14 cellular contexts compared by ENCODE assay signal in the genomic region with DNA sequence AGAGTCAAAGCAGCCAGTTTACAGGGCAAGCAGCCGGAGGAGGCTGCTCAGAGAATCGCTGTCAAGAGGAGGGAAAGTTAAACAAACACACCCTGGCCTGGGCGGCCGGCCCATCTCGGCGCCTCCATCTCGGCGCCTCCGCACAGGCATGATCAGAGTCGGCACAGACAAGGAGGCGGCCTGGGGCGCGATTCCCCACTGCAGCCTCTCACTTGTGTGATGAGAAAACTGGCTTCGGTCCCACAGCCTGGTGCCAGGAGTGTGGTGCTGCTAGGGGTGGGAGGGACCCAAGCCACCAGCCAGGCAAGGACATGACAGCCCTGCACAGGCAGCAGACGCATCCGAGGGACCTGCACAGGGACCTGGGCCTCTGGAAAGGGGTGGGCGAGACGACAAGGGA. TPM values are rescaled to one million over a fixed set of nuclear protein-coding genes. Genes with fewer than 3 reads are reported as not detected.
A peak's percentile ranks its signal among the peaks of the same experiment; 100 is the strongest.
DNase-seq lines count a peak whose midpoint lies in the region; ATAC-seq and TF ChIP-seq lines count a peak whose summit lies in the region.
"Had no signal": no experiment of that assay in that cellular context is flagged by ENCODE, and none has a peak within 500 bp of the region (broad histone marks: within the 10 kb centered on the region; RNA-seq: fewer than 3 reads in every experiment).

No MANE protein-coding gene starts in this region.

- ATAC-seq in left cardiac atrium (peak; percentile 89 to 90), GM18502 (IDR thresholded peaks at IDR 0.05; ENCODE audit: poor library complexity, unreplicated experiment) (no peak)
- ATAC-seq: GM12878 had no signal

- DNase-seq in Peyer's patch (peak in 1 of 3 donors; percentile 64), left cardiac atrium (peak; percentile 81), spleen (no peak), SKM-1 (lab: John Stamatoyannopoulos, UW; ENCODE audit: unreplicated experiment) (no peak)
- DNase-seq in activated effector memory CD4-positive, alpha-beta T cell treated with Interleukin-2 at 50 U/mL for 16 hours, result no peak
- DNase-seq: activated naive CD4-positive, alpha-beta T cell treated with Interleukin-2 at 50 U/mL for 16 hours; CD8-positive, alpha-beta memory T cell; NCI-H2171 treated with DMSO at 0.1 percent for 48 hours; SHP77 treated with DMSO at 0.1 percent for 48 hours; stimulated activated CD4-positive, alpha-beta T cell treated with anti-CD3 and anti-CD28 coated beads, Interleukin-1b, Interleukin-23, amount 100 ng/mL, for 48 hours had no signal

- no peak overlapping the region for H3K9ac ChIP-seq in parathyroid adenoma

- no peaks in the 10 kb centered on the region for H3K9me3 ChIP-seq in HEK293 (ENCODE audit: control insufficient read depth, insufficient read depth, low read depth, low read length)
- H3K9me3 ChIP-seq in Peyer's patch, result no peaks in the 10 kb centered on the region
- H3K9me3 ChIP-seq in parathyroid adenoma (ENCODE audit: control insufficient read depth, low read length), result no peaks in the 10 kb centered on the region
- H3K9me3 ChIP-seq in spleen, result no peaks in the 10 kb centered on the region

- H3K4me1 ChIP-seq in HEK293 (ENCODE audit: control insufficient read depth, insufficient read depth, low read length) (no peaks in the 10 kb centered on the region), Peyer's patch (peaks cover 0 to 12% (median 0%) of the 10 kb centered on the region in 4 donors), parathyroid adenoma (no peaks in the 10 kb centered on the region), spleen (peaks cover 0 to 21% (median 11%) of the 10 kb centered on the region in 6 donors)

- TF ChIP-seq POLR2A in Peyer's patch (IDR thresholded peaks at IDR 0.05), result no peak
- TF ChIP-seq POLR2A in spleen (IDR thresholded peaks at IDR 0.05), result no peak

- CTCF ChIA-PET in HEK293 (lab: Yijun Ruan, JAX), result interaction anchor here (2.1 kb wide), 1 partner anchor 14 kb away, joined by 12 read pairs; no protein-coding TSS in a partner anchor

- no peak overlapping the region for H2AFZ ChIP-seq in parathyroid adenoma

- POLR2A ChIA-PET in HEK293 (lab: Yijun Ruan, JAX), result no interaction called here

- TF ChIP-seq CTCF in HEK293 (tag by site-specific recombination; IDR thresholded peaks at IDR 0.05) (no peak), Peyer's patch (IDR thresholded peaks at IDR 0.05) (no peak), parathyroid adenoma (IDR thresholded peaks at IDR 0.05) (no peak), spleen (IDR thresholded peaks at IDR 0.05 in 8 of 11, conservative IDR thresholded peaks at IDR 0.05 in 3 of 11) (no peak)

- intact Hi-C loops in left cardiac atrium (cut with DNase I), result no loop called here
- intact Hi-C loops in spleen (cut with DNase I; ENCODE audit: low total_unique reads), result no loop called here

- H3K27ac ChIP-seq in HEK293 (ENCODE audit: extremely low read depth, low read depth, low read length) (no peak overlapping the region), Peyer's patch (peak overlapping the region in 3 of 4 donors; percentile 42 to 67 (median 43)), parathyroid adenoma (peak overlapping the region; percentile 32), spleen (peak overlapping the region in 2 of 8 donors; percentile 14 to 16)

- H3K79me2 ChIP-seq in parathyroid adenoma, result peaks cover 13% of the 10 kb centered on the region

- H3K4me2 ChIP-seq in parathyroid adenoma (ENCODE audit: low read length), result no peak overlapping the region

- H3K36me3 ChIP-seq in HEK293 (ENCODE audit: control insufficient read depth in 2 of 2, insufficient read depth in 1 of 2, low read length in 2 of 2), result peaks cover 5 to 95% of the 10 kb centered on the region in 2 experiments
- H3K36me3 ChIP-seq in Peyer's patch, result peaks cover 0 to 85% (median 0%) of the 10 kb centered on the region in 3 donors
- no peaks in the 10 kb centered on the region for H3K36me3 ChIP-seq in parathyroid adenoma (ENCODE audit: control insufficient read depth, insufficient read depth, low read length)
- H3K36me3 ChIP-seq in spleen, result peaks cover 3 to 100% (median 86%) of the 10 kb centered on the region in 6 donors

- H3K27me3 ChIP-seq in Peyer's patch (no peaks in the 10 kb centered on the region), parathyroid adenoma (ENCODE audit: control insufficient read depth, insufficient read depth, low read length) (no peaks in the 10 kb centered on the region), spleen (replicated peaks in 1 of 7) (no peaks in the 10 kb centered on the region)

- H3K4me3 ChIP-seq in HEK293 (ENCODE audit: low read depth, low read length) (no peak overlapping the region), Peyer's patch (no peak overlapping the region), parathyroid adenoma (ENCODE audit: low read depth, low read length) (no peak overlapping the region), spleen (no peak overlapping the region)
- H3K4me3 ChIP-seq: GM12878 had no signal

- 75 to 96% (median 90%) methylated on average over 18 of the region's 18 CpGs for WGBS in spleen, 5 donors

TF ChIP-seq in HEK293, 187 proteins besides CTCF, POLR2A, EP300 and RAD21:
- TF ChIP-seq ZFHX2 (tag by site-specific recombination; conservative IDR thresholded peaks at IDR 0.05), result peak; percentile 46
- no peak for TF ChIP-seq ZNF132 (tag by site-specific recombination; IDR thresholded peaks at IDR 0.05; ENCODE audit: borderline replicate concordance)
- TF ChIP-seq, protein P1, sequence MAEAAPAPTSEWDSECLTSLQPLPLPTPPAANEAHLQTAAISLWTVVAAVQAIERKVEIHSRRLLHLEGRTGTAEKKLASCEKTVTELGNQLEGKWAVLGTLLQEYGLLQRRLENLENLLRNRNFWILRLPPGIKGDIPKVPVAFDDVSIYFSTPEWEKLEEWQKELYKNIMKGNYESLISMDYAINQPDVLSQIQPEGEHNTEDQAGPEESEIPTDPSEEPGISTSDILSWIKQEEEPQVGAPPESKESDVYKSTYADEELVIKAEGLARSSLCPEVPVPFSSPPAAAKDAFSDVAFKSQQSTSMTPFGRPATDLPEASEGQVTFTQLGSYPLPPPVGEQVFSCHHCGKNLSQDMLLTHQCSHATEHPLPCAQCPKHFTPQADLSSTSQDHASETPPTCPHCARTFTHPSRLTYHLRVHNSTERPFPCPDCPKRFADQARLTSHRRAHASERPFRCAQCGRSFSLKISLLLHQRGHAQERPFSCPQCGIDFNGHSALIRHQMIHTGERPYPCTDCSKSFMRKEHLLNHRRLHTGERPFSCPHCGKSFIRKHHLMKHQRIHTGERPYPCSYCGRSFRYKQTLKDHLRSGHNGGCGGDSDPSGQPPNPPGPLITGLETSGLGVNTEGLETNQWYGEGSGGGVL (tag by site-specific recombination; IDR thresholded peaks at IDR 0.05), result no peak
- no peak for TF ChIP-seq ZNF548 (tag by site-specific recombination; IDR thresholded peaks at IDR 0.05)
- TF ChIP-seq ZNF404 (tag by site-specific recombination; IDR thresholded peaks at IDR 0.05), result no peak
- peak; percentile 82 for TF ChIP-seq EGR2 (tag by site-specific recombination; IDR thresholded peaks at IDR 0.05; ENCODE audit: low read depth)
- no peak for TF ChIP-seq HOXD13 (CRISPR knock-in tag; IDR thresholded peaks at IDR 0.05; ENCODE audit: borderline replicate concordance)
- 0 out of 2 replicates have a peak, but pooled peaks have one; percentile 4 for TF ChIP-seq GLIS1 (tag by site-specific recombination; IDR thresholded peaks at IDR 0.05)
- TF ChIP-seq, protein P2, sequence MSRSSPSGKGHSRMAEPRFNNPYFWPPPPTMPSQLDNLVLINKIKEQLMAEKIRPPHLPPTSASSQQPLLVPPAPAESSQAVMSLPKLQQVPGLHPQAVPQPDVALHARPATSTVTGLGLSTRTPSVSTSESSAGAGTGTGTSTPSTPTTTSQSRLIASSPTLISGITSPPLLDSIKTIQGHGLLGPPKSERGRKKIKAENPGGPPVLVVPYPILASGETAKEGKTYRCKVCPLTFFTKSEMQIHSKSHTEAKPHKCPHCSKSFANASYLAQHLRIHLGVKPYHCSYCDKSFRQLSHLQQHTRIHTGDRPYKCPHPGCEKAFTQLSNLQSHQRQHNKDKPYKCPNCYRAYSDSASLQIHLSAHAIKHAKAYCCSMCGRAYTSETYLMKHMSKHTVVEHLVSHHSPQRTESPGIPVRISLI (tag by site-specific recombination; IDR thresholded peaks at IDR 0.05), result no peak
- no peak for TF ChIP-seq ZNF521 (tag by site-specific recombination; IDR thresholded peaks at IDR 0.05)
TF ChIP-seq in HEK293: peak in this region for 3.

RNA-seq across cellular contexts. Expression of a gene that starts 17.7 kb away (rescaled TPM):
- total RNA-seq in Peyer's patch (100 to 1,000 TPM; 126 to 206 (median 169) TPM), left cardiac atrium (10 to 100 TPM; 46.4 to 54.0 TPM), spleen (100 to 1,000 TPM in 1 of 7 donors, 10 to 100 TPM in 6; 82.8 to 112 (median 95.0) TPM)
- polyA plus RNA-seq in spleen, result 10 to 100 TPM; 54.9 to 85.1 (median 71.4) TPM

RNA-seq across cellular contexts. Expression of a gene that starts 38.3 kb away (rescaled TPM):
- total RNA-seq in Peyer's patch, result 10 to 100 TPM; 17.8 to 62.7 (median 25.2) TPM
- total RNA-seq in left cardiac atrium, result 10 to 100 TPM; 60.2 to 66.5 TPM
- 10 to 100 TPM; 22.0 to 49.3 (median 34.3) TPM for total RNA-seq in spleen
- polyA plus RNA-seq in spleen, result 10 to 100 TPM; 54.9 to 57.6 (median 56.7) TPM

RNA-seq across cellular contexts. Expression of a gene that starts 38.6 kb away (rescaled TPM):
- total RNA-seq in Peyer's patch, result 100 to 1,000 TPM in 1 of 4 donors, 10 to 100 TPM in 3; 38.0 to 156 (median 79.4) TPM
- 10 to 100 TPM; 12.7 to 14.0 TPM for total RNA-seq in left cardiac atrium
- total RNA-seq in spleen, result 10 to 100 TPM; 62.3 to 88.8 (median 72.3) TPM
- polyA plus RNA-seq in spleen, result 10 to 100 TPM; 36.9 to 76.3 (median 57.9) TPM

RNA-seq across cellular contexts. Expression of a gene that starts 54.7 kb away (rescaled TPM):
- total RNA-seq in Peyer's patch, result 10 to 100 TPM in 2 of 4 donors, 1 to 10 TPM in 2; 3.5 to 77.6 (median 9.8) TPM
- total RNA-seq in left cardiac atrium, result 1 to 10 TPM; 4.9 to 5.7 TPM
- total RNA-seq in spleen, result 10 to 100 TPM in 6 of 7 donors, 1 to 10 TPM in 1; 8.5 to 17.9 (median 12.0) TPM
- 10 to 100 TPM; 10.3 to 26.7 (median 20.5) TPM for polyA plus RNA-seq in spleen
